In the genomic region with DNA sequence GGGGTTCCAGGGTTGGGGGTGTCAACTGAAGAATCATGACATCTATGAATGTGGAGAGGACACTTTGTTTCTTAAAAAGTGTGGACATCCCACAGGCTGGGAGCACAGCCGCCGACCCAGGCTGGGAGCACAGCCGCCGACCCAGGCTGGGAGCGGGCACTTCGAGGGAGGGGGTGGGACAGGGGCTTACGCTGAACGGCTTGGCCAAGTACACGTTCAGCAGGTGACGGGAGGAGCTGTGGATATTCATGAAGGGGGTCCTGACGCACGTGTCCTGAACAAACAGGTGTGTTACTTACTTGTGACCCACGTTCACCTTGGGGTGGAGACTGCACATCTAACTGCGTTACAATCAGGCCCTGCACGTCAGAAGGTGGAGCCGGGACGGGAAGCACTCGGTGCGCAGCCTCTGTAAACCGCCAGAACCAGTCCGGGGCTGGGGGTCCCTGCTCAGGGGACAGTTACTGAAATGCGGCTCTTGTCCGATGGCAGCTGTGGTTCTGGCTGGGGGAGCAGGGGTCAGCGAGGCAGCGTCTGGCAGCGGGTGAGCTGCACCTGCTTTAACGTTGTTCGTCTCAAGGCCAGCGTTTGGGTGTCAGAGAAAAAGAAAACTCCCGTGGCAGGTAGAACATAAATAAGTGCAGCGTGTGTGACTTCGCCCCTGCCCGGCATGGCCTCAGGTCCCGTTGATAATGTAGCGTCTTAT, we compare ENCODE assay signal across 6 cellular contexts. TPM values are rescaled to one million over a fixed set of nuclear protein-coding genes. Genes with fewer than 3 reads are reported as not detected.
"Had no signal": no experiment of that assay in that cellular context is flagged by ENCODE, and none has a peak within 500 bp of the region (broad histone marks: within the 10 kb centered on the region; RNA-seq: fewer than 3 reads in every experiment).

No MANE protein-coding gene starts in this region.

RNA-seq across cellular contexts. Expression of a gene that starts 8.6 kb away (rescaled TPM):
- total RNA-seq: activated CD8-positive, alpha-beta memory T cell treated with anti-CD3 and anti-CD28 coated beads for 36 hours; activated naive CD4-positive, alpha-beta T cell treated with anti-CD3 and anti-CD28 coated beads for 36 hours; body of pancreas; SJSA1 had no signal

RNA-seq across cellular contexts. Expression of a gene that starts 23.7 kb away (rescaled TPM):
- total RNA-seq: activated naive CD4-positive, alpha-beta T cell treated with anti-CD3 and anti-CD28 coated beads for 36 hours; astrocyte; body of pancreas; SJSA1 had no signal

RNA-seq across cellular contexts. Expression of a gene that starts 58.3 kb away (rescaled TPM):
- total RNA-seq: astrocyte, SJSA1 had no signal
- polyA plus RNA-seq: SK-N-SH had no signal
